ENCODE assay signal across 13 cellular contexts in genomic region chr9:100070071-100070470, GRCh38. TPM values are rescaled to one million over a fixed set of nuclear protein-coding genes. Genes with fewer than 3 reads are reported as not detected.
A peak's percentile ranks its signal among the peaks of the same experiment; 100 is the strongest.
DNase-seq lines count a peak whose midpoint lies in the region; ATAC-seq and TF ChIP-seq lines count a peak whose summit lies in the region.
"Had no signal": no experiment of that assay in that cellular context is flagged by ENCODE, and none has a peak within 500 bp of the region (broad histone marks: within the 10 kb centered on the region; RNA-seq: fewer than 3 reads in every experiment).

No MANE protein-coding gene starts in this region.

- H3K4me3 Mint-ChIP-seq in natural killer cell, result no peak overlapping the region
- H3K4me3 Mint-ChIP-seq in natural killer cell treated with Interleukin-12 subunit alpha and Interleukin-12 subunit beta and Interleukin-15 and Interleukin-18, amount 100 ng/mL, for 72 hours, result no peak overlapping the region
- H3K4me3 Mint-ChIP-seq: HFFc6 had no signal

- no peaks in the 10 kb centered on the region for H3K9me3 ChIP-seq in RWPE2 (ENCODE audit: severe bottlenecking)

- intact Hi-C loops in natural killer cell (cut with micrococcal nuclease), result no loop called here

- DNase-seq in natural killer cell (no peak), RWPE2 (ENCODE audit: low spot score) (no peak), epithelial cell of esophagus (ENCODE audit: low read depth) (peak; percentile 69), amygdala (lab: John Stamatoyannopoulos, UW) (no peak)
- DNase-seq in natural killer cell treated with Interleukin-12 subunit alpha and Interleukin-12 subunit beta and Interleukin-15 and Interleukin-18, amount 100 ng/mL, for 72 hours (ENCODE audit: low spot score), result no peak
- DNase-seq: CD8-positive, alpha-beta memory T cell; DMS79 treated with DMSO at 0.1 percent for 48 hours; EL; HCEC 1CT; HFFc6 had no signal

- peaks cover 31 to 58% of the 10 kb centered on the region in 2 donors for H3K4me1 Mint-ChIP-seq in natural killer cell
- peaks cover 24 to 34% of the 10 kb centered on the region in 2 donors for H3K4me1 Mint-ChIP-seq in natural killer cell treated with Interleukin-12 subunit alpha and Interleukin-12 subunit beta and Interleukin-15 and Interleukin-18, amount 100 ng/mL, for 72 hours (ENCODE audit: low read depth in 2 of 2)

- TF ChIP-seq CTCF in natural killer cell (IDR thresholded peaks at IDR 0.05), result no peak
- no peak for TF ChIP-seq CTCF in RWPE2 (IDR thresholded peaks at IDR 0.05; ENCODE audit: poor library complexity, severe bottlenecking)
- no peak for TF ChIP-seq CTCF in epithelial cell of esophagus (IDR thresholded peaks at IDR 0.05; ENCODE audit: insufficient read depth, low read depth, low read length, missing control alignments)

- no peaks in the 10 kb centered on the region for H3K36me3 Mint-ChIP-seq in natural killer cell
- no peaks in the 10 kb centered on the region for H3K36me3 Mint-ChIP-seq in natural killer cell treated with Interleukin-12 subunit alpha and Interleukin-12 subunit beta and Interleukin-15 and Interleukin-18, amount 100 ng/mL, for 72 hours

- peaks cover 24% of the 10 kb centered on the region for H3K4me1 ChIP-seq in RWPE2 (ENCODE audit: insufficient read depth, poor library complexity, severe bottlenecking)

- no peaks in the 10 kb centered on the region for H3K27me3 ChIP-seq in RWPE2 (ENCODE audit: insufficient read depth, poor library complexity, severe bottlenecking)
- H3K27me3 ChIP-seq: BLaER1 had no signal

- H3K27ac ChIP-seq in RWPE2 (ENCODE audit: poor library complexity, severe bottlenecking), result no peak overlapping the region
- H3K27ac ChIP-seq: BLaER1 had no signal

- no peaks in the 10 kb centered on the region for H3K27me3 Mint-ChIP-seq in natural killer cell (ENCODE audit: low read depth in 2 of 2)
- H3K27me3 Mint-ChIP-seq in natural killer cell treated with Interleukin-12 subunit alpha and Interleukin-12 subunit beta and Interleukin-15 and Interleukin-18, amount 100 ng/mL, for 72 hours, result no peaks in the 10 kb centered on the region
- H3K27me3 Mint-ChIP-seq: CD8-positive, alpha-beta memory T cell had no signal

- H3K27ac Mint-ChIP-seq in natural killer cell, result peak overlapping the region; percentile 43 to 75
- H3K27ac Mint-ChIP-seq in natural killer cell treated with Interleukin-12 subunit alpha and Interleukin-12 subunit beta and Interleukin-15 and Interleukin-18, amount 100 ng/mL, for 72 hours, result no peak overlapping the region
- H3K27ac Mint-ChIP-seq: HFFc6 had no signal

- H3K4me3 ChIP-seq in RWPE2 (ENCODE audit: severe bottlenecking), result no peak overlapping the region
- no peak overlapping the region for H3K4me3 ChIP-seq in epithelial cell of esophagus (ENCODE audit: low read length)
- H3K4me3 ChIP-seq: BLaER1 had no signal

- ATAC-seq in natural killer cell (no peak), RWPE2 (ENCODE audit: low read depth) (peak; percentile 74; the same call in 2 of the 3 replicates), GM19397 (IDR thresholded peaks at IDR 0.05; ENCODE audit: unreplicated experiment) (no peak), HG02588 (IDR thresholded peaks at IDR 0.05; ENCODE audit: unreplicated experiment) (no peak)
- no peak for ATAC-seq in natural killer cell treated with Interleukin-12 subunit alpha and Interleukin-12 subunit beta and Interleukin-15 and Interleukin-18, amount 100 ng/mL, for 72 hours

- no peaks in the 10 kb centered on the region for H3K36me3 ChIP-seq in RWPE2 (ENCODE audit: low read depth)

- no peaks in the 10 kb centered on the region for H3K9me3 Mint-ChIP-seq in natural killer cell
- H3K9me3 Mint-ChIP-seq in natural killer cell treated with Interleukin-12 subunit alpha and Interleukin-12 subunit beta and Interleukin-15 and Interleukin-18, amount 100 ng/mL, for 72 hours, result no peaks in the 10 kb centered on the region
- H3K9me3 Mint-ChIP-seq: CD8-positive, alpha-beta memory T cell; HFFc6 had no signal

RNA-seq across cellular contexts. Expression of gene ERP44, which starts 28.7 kb away (rescaled TPM):
- total RNA-seq in natural killer cell, result 10 to 100 TPM; 14.2 to 15.4 (median 15.1) TPM
- 10 to 100 TPM; 13.1 to 26.3 TPM for total RNA-seq in natural killer cell treated with Interleukin-12 subunit alpha and Interleukin-12 subunit beta and Interleukin-15 and Interleukin-18, amount 100 ng/mL, for 72 hours

RNA-seq across cellular contexts. Expression of gene INVS, which starts 29.0 kb away (rescaled TPM):
- 10 to 100 TPM; 24.5 to 30.6 (median 27.4) TPM for total RNA-seq in natural killer cell
- total RNA-seq in natural killer cell treated with Interleukin-12 subunit alpha and Interleukin-12 subunit beta and Interleukin-15 and Interleukin-18, amount 100 ng/mL, for 72 hours, result 10 to 100 TPM; 22.1 to 32.8 TPM

Comparison
In these comparisons a context has a peak if more than half of its experiments do, and no peak if none do; other contexts are left out.
1. H3K27ac Mint-ChIP-seq: peak in natural killer cell (2 of 2); none in natural killer cell treated with Interleukin-12 subunit alpha and Interleukin-12 subunit beta and Interleukin-15 and Interleukin-18, amount 100 ng/mL, for 72 hours (0 of 2).